Comparison of ENCODE assay signal across 8 cellular contexts in genomic region chr7:119482209-119482608, GRCh38.
DNase-seq lines count a peak whose midpoint lies in the region; ATAC-seq lines count a peak whose summit lies in the region.

No MANE protein-coding gene starts in this region.

- peak; percentile 15 for DNase-seq in ELR (ENCODE audit: low read depth)
- peak; percentile 75 for DNase-seq in RPMI8226
- DNase-seq in iris pigment epithelial cell (ENCODE audit: low read depth): peak; percentile 14
- no peak for DNase-seq in GM19240 (ENCODE audit: insufficient read length, low spot score)
- DNase-seq in medulla oblongata (ENCODE audit: extremely low spot score): no peak
- DNase-seq in stimulated activated naive CD8-positive, alpha-beta T cell treated with anti-CD3 and anti-CD28 coated beads, Interleukin-15, amount 100 ng/mL, for 72 hours: no peak

- H3K27ac Mint-ChIP-seq in stimulated activated naive CD8-positive, alpha-beta T cell treated with anti-CD3 and anti-CD28 coated beads, Interleukin-15, amount 100 ng/mL, for 72 hours: no peak overlapping the region

- no peak overlapping the region for H3K4me3 Mint-ChIP-seq in stimulated activated naive CD8-positive, alpha-beta T cell treated with anti-CD3 and anti-CD28 coated beads, Interleukin-15, amount 100 ng/mL, for 72 hours

- no peaks in the 10 kb centered on the region for H3K4me1 Mint-ChIP-seq in stimulated activated naive CD8-positive, alpha-beta T cell treated with anti-CD3 and anti-CD28 coated beads, Interleukin-15, amount 100 ng/mL, for 72 hours

- peaks cover 0 to 5% of the 10 kb centered on the region in 2 donors for H3K9me3 Mint-ChIP-seq in stimulated activated naive CD8-positive, alpha-beta T cell treated with anti-CD3 and anti-CD28 coated beads, Interleukin-15, amount 100 ng/mL, for 72 hours

- H3K27me3 Mint-ChIP-seq in stimulated activated naive CD8-positive, alpha-beta T cell treated with anti-CD3 and anti-CD28 coated beads, Interleukin-15, amount 100 ng/mL, for 72 hours: no peaks in the 10 kb centered on the region

- ATAC-seq in GM19372 (IDR thresholded peaks at IDR 0.05; ENCODE audit: low read depth, unreplicated experiment) (peak; percentile 78), HG03159 (IDR thresholded peaks at IDR 0.05; ENCODE audit: unreplicated experiment) (peak; percentile 99)
- ATAC-seq in stimulated activated naive CD8-positive, alpha-beta T cell treated with anti-CD3 and anti-CD28 coated beads, Interleukin-15, amount 100 ng/mL, for 72 hours: no peak

Comparison
In these comparisons a context has a peak if more than half of its experiments do, and no peak if none do; other contexts are left out.
1. DNase-seq: peak in ELR (single experiment), RPMI8226 (single experiment) and iris pigment epithelial cell (single experiment); none in GM19240 (single experiment), medulla oblongata (single experiment) and stimulated activated naive CD8-positive, alpha-beta T cell treated with anti-CD3 and anti-CD28 coated beads, Interleukin-15, amount 100 ng/mL, for 72 hours (0 of 2).